Comparison of ENCODE assay signal across 8 cellular contexts in the genomic region with DNA sequence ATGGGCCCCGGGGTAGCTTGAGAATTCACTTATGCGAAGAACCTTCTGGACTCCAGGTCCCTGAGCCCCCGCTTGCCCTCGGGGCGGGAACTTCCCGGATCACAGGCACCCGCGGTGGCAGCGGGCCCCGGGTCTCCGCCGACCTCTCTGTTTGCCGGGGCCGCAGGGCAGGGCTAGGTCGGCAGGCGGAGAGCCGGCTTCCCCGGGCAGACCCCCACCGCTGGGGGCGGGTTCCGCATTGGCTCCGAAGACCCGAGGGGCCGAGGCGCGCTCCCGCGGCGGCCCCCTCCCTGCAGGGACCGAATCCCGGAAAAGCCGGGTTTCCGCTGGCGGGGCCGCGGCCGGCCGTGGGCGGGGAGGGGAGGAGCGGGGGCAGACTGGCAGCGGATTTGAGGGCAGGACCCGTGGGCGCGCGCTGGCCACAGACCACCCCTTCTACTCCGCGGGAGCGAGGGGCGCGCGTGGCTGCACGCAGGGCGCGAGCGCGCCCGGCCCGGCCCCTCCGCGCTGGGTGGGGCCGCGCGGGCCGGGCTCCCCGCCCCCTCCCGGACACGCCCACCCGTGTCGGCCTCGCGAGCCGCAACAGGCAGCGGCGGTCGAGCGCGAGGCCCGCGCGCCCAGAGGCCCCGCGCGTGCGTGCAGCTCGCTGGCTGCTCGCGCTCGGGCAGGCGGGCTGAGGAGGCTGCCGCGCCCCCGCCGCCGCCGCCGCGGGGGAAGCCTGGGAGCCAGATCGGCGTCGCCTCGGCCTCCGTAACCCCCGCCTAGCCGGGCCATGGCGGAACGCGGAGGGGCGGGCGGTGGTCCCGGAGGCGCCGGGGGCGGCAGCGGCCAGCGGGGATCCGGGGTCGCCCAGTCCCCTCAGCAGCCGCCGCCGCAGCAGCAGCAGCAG. TPM values are rescaled to one million over a fixed set of nuclear protein-coding genes. Genes with fewer than 3 reads are reported as not detected.
DNase-seq lines count a peak whose midpoint lies in the region; ATAC-seq and TF ChIP-seq lines count a peak whose summit lies in the region.

A gene (plus strand): TSS at position 558 of the 889 bp plus-strand sequence. CDS start 215 bp downstream, at position 773.

- TF ChIP-seq CTCF in RWPE2 (IDR thresholded peaks at IDR 0.05; ENCODE audit: poor library complexity, severe bottlenecking) (no peak), fibroblast of villous mesenchyme (IDR thresholded peaks at IDR 0.05; ENCODE audit: insufficient read depth, low read depth, low read length) (peak; percentile 3), nephron progenitor cell (IDR thresholded peaks at IDR 0.05) (no peak)

- DNase-seq in A172 (ENCODE audit: low spot score) (peak; percentile 32), RWPE2 (ENCODE audit: low spot score) (no peak), activated gamma-delta T cell treated with Interleukin-2 at 50 U/mL for 16 hours (peak; percentile 79), fibroblast of villous mesenchyme (ENCODE audit: low read depth) (peak; percentile 84), nephron progenitor cell (peak; percentile 75)

- peak within 1 kb of the TSS; percentile 91 for H3K4me3 Mint-ChIP-seq in nephron progenitor cell

- H3K36me3 ChIP-seq in RWPE2 (ENCODE audit: low read depth) = peaks cover 58% of the 10 kb centered on the region
- H3K36me3 ChIP-seq in stomach smooth muscle (ENCODE audit: control insufficient read depth in 2 of 2, insufficient read depth in 2 of 2, low read length in 2 of 2) = peaks cover 21 to 24% of the 10 kb centered on the region in 2 donors

- H3K27ac ChIP-seq in RWPE2 (ENCODE audit: poor library complexity, severe bottlenecking) (peak within 1 kb of the TSS; percentile 91), stomach smooth muscle (ENCODE audit: low read length) (peak within 1 kb of the TSS; percentile 77)

- peaks cover 53% of the 10 kb centered on the region for H3K4me1 Mint-ChIP-seq in nephron progenitor cell

- H3K27me3 ChIP-seq in RWPE2 (ENCODE audit: insufficient read depth, poor library complexity, severe bottlenecking) (no peaks in the 10 kb centered on the region), stomach smooth muscle (ENCODE audit: control insufficient read depth in 1 of 2, insufficient read depth in 2 of 2, low read length in 2 of 2) (no peaks in the 10 kb centered on the region)

- peaks cover 65% of the 10 kb centered on the region for H3K36me3 Mint-ChIP-seq in nephron progenitor cell (ENCODE audit: low read depth)

- ATAC-seq in GM18511 (IDR thresholded peaks at IDR 0.05; ENCODE audit: unreplicated experiment) (peak; percentile 55), HG03280 (IDR thresholded peaks at IDR 0.05; ENCODE audit: unreplicated experiment) (peak; percentile 54), RWPE2 (ENCODE audit: low read depth) (peak; percentile 50)

- H3K9me3 ChIP-seq in RWPE2 (ENCODE audit: severe bottlenecking) (no peaks in the 10 kb centered on the region), stomach smooth muscle (ENCODE audit: control insufficient read depth in 2 of 2, low read length in 2 of 2) (no peaks in the 10 kb centered on the region)

- H3K9me3 Mint-ChIP-seq in nephron progenitor cell = peaks cover 5% of the 10 kb centered on the region

- peak within 1 kb of the TSS; percentile 84 for H3K27ac Mint-ChIP-seq in nephron progenitor cell

- no peaks in the 10 kb centered on the region for H3K27me3 Mint-ChIP-seq in nephron progenitor cell (ENCODE audit: low read depth, poor library complexity)

- H3K4me3 ChIP-seq in RWPE2 (ENCODE audit: severe bottlenecking) (peak within 1 kb of the TSS; percentile 100), fibroblast of villous mesenchyme (ENCODE audit: low read depth, low read length) (peak within 1 kb of the TSS; percentile 62), stomach smooth muscle (ENCODE audit: low read length in 2 of 2) (peak within 1 kb of the TSS; percentile 63 to 81)

- H3K4me1 ChIP-seq in RWPE2 (ENCODE audit: insufficient read depth, poor library complexity, severe bottlenecking) (peaks cover 7% of the 10 kb centered on the region), stomach smooth muscle (ENCODE audit: control insufficient read depth, insufficient read depth, low read length) (peaks cover 27% of the 10 kb centered on the region)

- H3K9ac ChIP-seq in stomach smooth muscle (ENCODE audit: low read length in 2 of 2) = peak within 1 kb of the TSS; percentile 58 to 71

RNA-seq across cellular contexts. Expression of the gene that starts here (rescaled TPM):
- 15.1 and 18.0 TPM in 2 replicates for total RNA-seq in A172 (2014; rRNA removed; shearing (Covaris generic))
- 36.7 and 41.2 TPM in 2 replicates for total RNA-seq in fibroblast of villous mesenchyme
